Comparison of ENCODE assay signal across 23 cellular contexts in the genomic region with DNA sequence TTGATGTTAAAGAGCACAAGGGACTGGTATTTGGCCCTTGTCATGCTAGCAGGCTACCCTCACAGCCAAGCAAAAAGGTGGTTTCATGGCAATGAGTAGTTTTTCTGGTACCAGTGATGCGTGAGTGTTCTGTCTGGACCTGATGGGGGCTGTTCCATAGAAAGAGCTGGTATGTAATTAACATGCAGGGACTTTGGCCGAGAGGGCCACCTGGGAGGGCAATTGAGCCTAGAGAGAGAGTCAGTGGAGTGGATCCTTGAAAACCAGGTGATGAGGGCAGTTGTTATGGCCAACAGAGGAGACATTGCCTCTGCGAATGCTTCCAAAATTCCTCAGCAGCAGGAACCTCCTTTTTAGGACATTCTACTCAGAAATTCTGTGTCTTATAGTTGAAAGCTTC.
"Had no signal": no experiment of that assay in that cellular context is flagged by ENCODE, and none has a peak within 500 bp of the region (broad histone marks: within the 10 kb centered on the region; RNA-seq: fewer than 3 reads in every experiment).

No MANE protein-coding gene starts in this region.

- H3K36me3 Mint-ChIP-seq: naive thymus-derived CD4-positive, alpha-beta T cell; stimulated activated memory B cell treated with anti-CD40 and anti-IgM and Interleukin-4, amounts not matched to agents 10 μg/mL and 1 μg/mL and 100 μg/mL, for 72 hours had no signal

- H3K4me3 Mint-ChIP-seq: dendritic cell treated with granulocyte-macrophage colony-stimulating factor and Interleukin-4, amounts not matched to agents 40 ng/mL and 50 ng/mL, for 4 days; effector memory CD8-positive, alpha-beta T cell; naive thymus-derived CD4-positive, alpha-beta T cell; nephron progenitor cell; stimulated activated memory B cell treated with anti-CD40 and anti-IgM and Interleukin-4, amounts not matched to agents 10 μg/mL and 1 μg/mL and 100 μg/mL, for 72 hours; stimulated activated naive CD8-positive, alpha-beta T cell treated with anti-CD3 and anti-CD28 coated beads, Interleukin-15, Interleukin-2, amounts not matched to agents 100 ng/mL and 50 ng/mL, for 24 hours had no signal

- H3K4me2 ChIP-seq: hepatocyte had no signal

- DNase-seq: effector memory CD8-positive, alpha-beta T cell; glutamatergic neuron; mammary epithelial cell; naive thymus-derived CD4-positive, alpha-beta T cell; nephron progenitor cell; psoas muscle; spleen; stimulated activated CD4-positive, alpha-beta T cell treated with anti-CD3 and anti-CD28 coated beads, Interleukin-15, amount 100 ng/mL, for 24 hours; stimulated activated CD4-positive, alpha-beta T cell treated with anti-CD3 and anti-CD28 coated beads, Interleukin-1b, Interleukin-23, amount 100 ng/mL, for 48 hours; stimulated activated CD4-positive, alpha-beta T cell treated with anti-CD3 and anti-CD28 coated beads, Interleukin-4, amount 100 ng/mL, for 24 hours; upper lobe of right lung had no signal

- H3K27me3 Mint-ChIP-seq: dendritic cell treated with granulocyte-macrophage colony-stimulating factor and Interleukin-4, amounts not matched to agents 40 ng/mL and 50 ng/mL, for 4 days; effector memory CD8-positive, alpha-beta T cell; stimulated activated memory B cell treated with anti-CD40 and anti-IgM and Interleukin-4, amounts not matched to agents 10 μg/mL and 1 μg/mL and 100 μg/mL, for 72 hours had no signal

- H3K79me2 ChIP-seq: hepatocyte had no signal

- H3K4me3 ChIP-seq: esophagus muscularis mucosa, gastroesophageal sphincter, hepatocyte, psoas muscle, spleen, tibial nerve, upper lobe of right lung, vagina had no signal

- H2AFZ ChIP-seq: hepatocyte had no signal

- ATAC-seq: effector memory CD8-positive, alpha-beta T cell; gastroesophageal sphincter; left lobe of liver; naive thymus-derived CD4-positive, alpha-beta T cell; psoas muscle; sciatic nerve; stimulated activated memory B cell treated with anti-CD40 and anti-IgM and Interleukin-4, amounts not matched to agents 10 μg/mL and 1 μg/mL and 100 μg/mL, for 72 hours; upper lobe of right lung had no signal

- H3K27ac ChIP-seq: epithelial cell of prostate, esophagus muscularis mucosa, gastroesophageal sphincter, hepatocyte, neutrophil, psoas muscle, spleen, tibial nerve, upper lobe of right lung, vagina had no signal

- H3K4me1 Mint-ChIP-seq: naive thymus-derived CD4-positive, alpha-beta T cell; nephron progenitor cell; stimulated activated memory B cell treated with anti-CD40 and anti-IgM and Interleukin-4, amounts not matched to agents 10 μg/mL and 1 μg/mL and 100 μg/mL, for 72 hours had no signal

- H3K4me1 ChIP-seq: esophagus muscularis mucosa, gastroesophageal sphincter, psoas muscle, spleen, tibial nerve, upper lobe of right lung, vagina had no signal

- H3K27ac Mint-ChIP-seq: dendritic cell treated with granulocyte-macrophage colony-stimulating factor and Interleukin-4, amounts not matched to agents 40 ng/mL and 50 ng/mL, for 4 days; effector memory CD8-positive, alpha-beta T cell; naive thymus-derived CD4-positive, alpha-beta T cell; nephron progenitor cell; stimulated activated memory B cell treated with anti-CD40 and anti-IgM and Interleukin-4, amounts not matched to agents 10 μg/mL and 1 μg/mL and 100 μg/mL, for 72 hours; stimulated activated naive CD8-positive, alpha-beta T cell treated with anti-CD3 and anti-CD28 coated beads, Interleukin-15, Interleukin-2, amounts not matched to agents 100 ng/mL and 50 ng/mL, for 24 hours had no signal

- H3K9me3 Mint-ChIP-seq: dendritic cell treated with granulocyte-macrophage colony-stimulating factor and Interleukin-4, amounts not matched to agents 40 ng/mL and 50 ng/mL, for 4 days; stimulated activated memory B cell treated with anti-CD40 and anti-IgM and Interleukin-4, amounts not matched to agents 10 μg/mL and 1 μg/mL and 100 μg/mL, for 72 hours had no signal

- H3K36me3 ChIP-seq: esophagus muscularis mucosa, gastroesophageal sphincter, neutrophil, spleen, tibial nerve, upper lobe of right lung, vagina had no signal

- H3K27me3 ChIP-seq: esophagus muscularis mucosa, gastroesophageal sphincter, hepatocyte, spleen, tibial nerve, upper lobe of right lung, vagina had no signal
